Comparison of ENCODE assay signal across 20 cellular contexts in genomic region chr5:179325296-179326031, GRCh38. TPM values are rescaled to one million over a fixed set of nuclear protein-coding genes. Genes with fewer than 3 reads are reported as not detected.
DNase-seq lines count a peak whose midpoint lies in the region; ATAC-seq, FAIRE-seq and TF ChIP-seq lines count a peak whose summit lies in the region.
"Had no signal": no experiment of that assay in that cellular context is flagged by ENCODE, and none has a peak within 500 bp of the region (broad histone marks: within the 10 kb centered on the region; RNA-seq: fewer than 3 reads in every experiment).

No MANE protein-coding gene starts in this region.

- no peaks in the 10 kb centered on the region for H3K9me3 Mint-ChIP-seq in neural crest cell
- H3K9me3 Mint-ChIP-seq: activated naive CD8-positive, alpha-beta T cell treated with anti-CD3 and anti-CD28 coated beads, Interleukin-2, amount 10 ng/mL, durations not matched to agents 7 days and 5 days; activated T-helper 17 cell treated with anti-CD3 and anti-CD28 coated beads, Interleukin-2, amount 50 U/mL, for 72 hours had no signal

- DNase-seq in adipocyte (ENCODE audit: low read depth) (no peak), Right ventricle myocardium superior (peak; percentile 38), neural crest cell (ENCODE audit: low read depth, low spot score) (no peak), upper lobe of left lung (peak in 1 of 2 donors; percentile 74), foreskin fibroblast (no peak), HTR-8/SVneo (ENCODE audit: insufficient read length, low spot score) (no peak)
- DNase-seq: activated CD4-positive, alpha-beta T cell treated with anti-CD3 and anti-CD28 coated beads for 4 hours; activated naive CD8-positive, alpha-beta T cell treated with anti-CD3 and anti-CD28 coated beads, Interleukin-2, amount 10 ng/mL, durations not matched to agents 7 days and 5 days; COR-L47; mammary epithelial cell; NCI-H1048; NCI-H2081 treated with DMSO at 0.1 percent for 48 hours; NCI-H510A treated with DMSO at 0.1 percent for 48 hours had no signal

- H3K9me3 ChIP-seq in adipocyte (ENCODE audit: control insufficient read depth, low read length): no peaks in the 10 kb centered on the region
- H3K9me3 ChIP-seq in upper lobe of left lung: no peaks in the 10 kb centered on the region
- H3K9me3 ChIP-seq: thoracic aorta had no signal

- no peak for TF ChIP-seq CTCF in neural crest cell (conservative IDR thresholded peaks at IDR 0.05)
- TF ChIP-seq CTCF in upper lobe of left lung (IDR thresholded peaks at IDR 0.05): no peak
- no peak for TF ChIP-seq CTCF in foreskin fibroblast (IDR thresholded peaks at IDR 0.05; ENCODE audit: low read depth, low read length)

- peaks cover 3% of the 10 kb centered on the region for H3K27me3 Mint-ChIP-seq in neural crest cell (ENCODE audit: low read depth)

- intact Hi-C loops in Right ventricle myocardium superior (cut with DNase I): no loop called here

- H3K4me1 ChIP-seq in adipocyte (ENCODE audit: control insufficient read depth, insufficient read depth, low read length) (peaks cover 35% of the 10 kb centered on the region), upper lobe of left lung (peaks cover 0 to 2% (median 0%) of the 10 kb centered on the region in 4 donors)

- peak overlapping the region; percentile 47 for H3K9ac ChIP-seq in adipocyte (ENCODE audit: low read length)

- H3K27ac Mint-ChIP-seq in neural crest cell (ENCODE audit: unreplicated experiment): peak overlapping the region; percentile 57
- H3K27ac Mint-ChIP-seq: activated naive CD8-positive, alpha-beta T cell treated with anti-CD3 and anti-CD28 coated beads, Interleukin-2, amount 10 ng/mL, durations not matched to agents 7 days and 5 days; activated T-helper 17 cell treated with anti-CD3 and anti-CD28 coated beads, Interleukin-2, amount 50 U/mL, for 72 hours; progenitor cell of endocrine pancreas had no signal

- H3K27me3 ChIP-seq in adipocyte (replicated peaks; ENCODE audit: control insufficient read depth, insufficient read depth, low read length) (no peaks in the 10 kb centered on the region), upper lobe of left lung (no peaks in the 10 kb centered on the region)

- no peak overlapping the region for H3K4me3 Mint-ChIP-seq in neural crest cell
- H3K4me3 Mint-ChIP-seq: activated naive CD8-positive, alpha-beta T cell treated with anti-CD3 and anti-CD28 coated beads, Interleukin-2, amount 10 ng/mL, durations not matched to agents 7 days and 5 days; activated T-helper 17 cell treated with anti-CD3 and anti-CD28 coated beads, Interleukin-2, amount 50 U/mL, for 72 hours had no signal

- peaks cover 9% of the 10 kb centered on the region for H3K4me1 Mint-ChIP-seq in neural crest cell
- H3K4me1 Mint-ChIP-seq: activated naive CD8-positive, alpha-beta T cell treated with anti-CD3 and anti-CD28 coated beads, Interleukin-2, amount 10 ng/mL, durations not matched to agents 7 days and 5 days; activated T-helper 17 cell treated with anti-CD3 and anti-CD28 coated beads, Interleukin-2, amount 50 U/mL, for 72 hours had no signal

- peak overlapping the region in 2 of 4 donors; percentile 3 to 34 for H3K27ac ChIP-seq in upper lobe of left lung
- H3K27ac ChIP-seq: dorsolateral prefrontal cortex, thoracic aorta had no signal

- TF ChIP-seq EP300 in upper lobe of left lung (IDR thresholded peaks at IDR 0.05): no peak

- WGBS in upper lobe of left lung, 2 donors: 91 to 92% methylated on average over 15 to 27 of the region's 28 CpGs

- no peak for FAIRE-seq in HTR-8/SVneo (lab: Jason Lieb, UNC)
- FAIRE-seq: bronchial epithelial cell, TTC549 had no signal

- peaks cover 11% of the 10 kb centered on the region for H3K36me3 ChIP-seq in adipocyte (ENCODE audit: control insufficient read depth, insufficient read depth, low read length, severe bottlenecking)
- no peaks in the 10 kb centered on the region for H3K36me3 ChIP-seq in upper lobe of left lung
- H3K36me3 ChIP-seq: thoracic aorta had no signal

- ATAC-seq in Right ventricle myocardium superior (ENCODE audit: poor library complexity): peak; percentile 37
- peak; percentile 2 to 15 for ATAC-seq in upper lobe of left lung (ENCODE audit: low FRiP score in 2 of 2)
- ATAC-seq in GM18502 (IDR thresholded peaks at IDR 0.05; ENCODE audit: poor library complexity, unreplicated experiment): no peak
- ATAC-seq: activated T-helper 17 cell treated with anti-CD3 and anti-CD28 coated beads, Interleukin-2, amount 50 U/mL, for 72 hours had no signal

- H3K4me3 ChIP-seq in adipocyte (ENCODE audit: low read length) (no peak overlapping the region), upper lobe of left lung (no peak overlapping the region), foreskin fibroblast (ENCODE audit: low read depth in 1 of 2, low read length in 2 of 2) (no peak overlapping the region)
- H3K4me3 ChIP-seq: dorsolateral prefrontal cortex, thoracic aorta had no signal

- H3K36me3 Mint-ChIP-seq in neural crest cell (ENCODE audit: low read depth): no peaks in the 10 kb centered on the region
- H3K36me3 Mint-ChIP-seq: activated naive CD8-positive, alpha-beta T cell treated with anti-CD3 and anti-CD28 coated beads, Interleukin-2, amount 10 ng/mL, durations not matched to agents 7 days and 5 days had no signal

- no peak for TF ChIP-seq POLR2A in upper lobe of left lung (IDR thresholded peaks at IDR 0.05)

RNA-seq across cellular contexts. Expression of gene ADAMTS2, which starts 19.8 kb away (rescaled TPM):
- total RNA-seq in Right ventricle myocardium superior (3.6 TPM), neural crest cell (1.5 and 1.7 TPM in 2 replicates), upper lobe of left lung (100 to 1,000 TPM in 1 of 6 donors, 10 to 100 TPM in 5; 10.0 to 114 (median 25.7) TPM)
- total RNA-seq: activated naive CD8-positive, alpha-beta T cell treated with anti-CD3 and anti-CD28 coated beads, Interleukin-2, amount 10 ng/mL, durations not matched to agents 7 days and 5 days; activated T-helper 17 cell treated with anti-CD3 and anti-CD28 coated beads, Interleukin-2, amount 50 U/mL, for 72 hours had no signal
